Comparison of ENCODE assay signal across 15 cellular contexts in the genomic region with DNA sequence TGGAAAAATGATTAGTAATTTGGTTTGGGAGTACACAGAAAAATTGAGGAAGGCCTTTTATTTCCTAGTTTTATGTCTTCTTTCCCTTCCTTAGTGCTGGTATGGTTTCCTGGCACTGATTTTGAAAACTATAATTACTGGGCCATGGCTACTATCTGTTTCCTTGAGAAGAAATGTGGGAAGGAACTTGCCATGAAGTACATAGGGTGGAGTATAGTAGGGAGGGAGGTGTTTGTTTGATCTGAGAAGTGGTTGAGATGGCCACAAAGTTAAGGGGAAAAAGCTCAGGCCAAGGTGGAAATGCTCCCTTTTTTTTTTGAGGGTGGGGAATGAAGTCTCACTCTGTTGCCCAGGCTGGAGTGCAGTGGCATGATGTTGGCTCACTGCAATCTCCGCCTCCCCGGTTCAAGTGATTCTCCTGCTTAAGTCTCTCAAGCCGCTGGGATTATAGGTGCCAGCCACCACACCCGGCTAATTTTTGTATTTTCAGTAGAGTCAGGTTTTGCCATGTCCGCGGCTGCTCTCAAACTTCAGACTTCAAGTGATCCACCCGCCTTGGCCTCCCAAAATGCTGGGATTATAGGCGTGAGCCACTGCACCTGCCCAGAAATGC. TPM values are rescaled to one million over a fixed set of nuclear protein-coding genes. Genes with fewer than 3 reads are reported as not detected.
DNase-seq lines count a peak whose midpoint lies in the region; ATAC-seq and TF ChIP-seq lines count a peak whose summit lies in the region.
"Had no signal": no experiment of that assay in that cellular context is flagged by ENCODE, and none has a peak within 500 bp of the region (broad histone marks: within the 10 kb centered on the region; RNA-seq: fewer than 3 reads in every experiment).

No MANE protein-coding gene starts in this region.

- H3K27me3 ChIP-seq in left lung, result no peaks in the 10 kb centered on the region
- H3K27me3 ChIP-seq in transverse colon, result no peaks in the 10 kb centered on the region
- H3K27me3 ChIP-seq: dorsolateral prefrontal cortex had no signal

- H3K36me3 ChIP-seq in left lung (no peaks in the 10 kb centered on the region), transverse colon (no peaks in the 10 kb centered on the region)

- intact Hi-C loops in left lung (cut with DNase I) (loop anchor here in 1 of 2 donors (2.0 to 10.0 kb wide), 2 partner anchors 33 to 165 kb away; partner anchors contain the start of gene NUDT17), transverse colon (cut with DNase I; ENCODE audit: low total_unique reads) (loop anchor here (5.0 to 10.0 kb wide), 2 partner anchors 123 to 165 kb away; partner anchors contain the start of genes ANKRD35 and NUDT17)

- no peak for ATAC-seq in activated naive CD8-positive, alpha-beta T cell treated with anti-CD3 and anti-CD28 coated beads, Interleukin-2, amount 10 ng/mL, durations not matched to agents 7 days and 5 days (ENCODE audit: low read depth)
- ATAC-seq in activated naive CD8-positive, alpha-beta T cell treated with anti-CD3 and anti-CD28 coated beads, Interleukin-2, amount 50 U/mL, for 24 hours, result no peak
- ATAC-seq in left lung, result peak; percentile 80
- ATAC-seq in HG03378 (IDR thresholded peaks at IDR 0.05; ENCODE audit: unreplicated experiment), result no peak
- ATAC-seq in HG03095 (IDR thresholded peaks at IDR 0.05; ENCODE audit: unreplicated experiment), result no peak
- ATAC-seq: CD8-positive, alpha-beta T cell; naive thymus-derived CD4-positive, alpha-beta T cell; PC-3 had no signal

- TF ChIP-seq POLR2A in transverse colon (IDR thresholded peaks at IDR 0.05), result no peak

- H3K9me3 Mint-ChIP-seq in activated naive CD8-positive, alpha-beta T cell treated with anti-CD3 and anti-CD28 coated beads, Interleukin-2, amount 10 ng/mL, durations not matched to agents 7 days and 5 days, result no peaks in the 10 kb centered on the region
- no peaks in the 10 kb centered on the region for H3K9me3 Mint-ChIP-seq in activated naive CD8-positive, alpha-beta T cell treated with anti-CD3 and anti-CD28 coated beads, Interleukin-2, amount 50 U/mL, for 24 hours
- H3K9me3 Mint-ChIP-seq: CD8-positive, alpha-beta T cell; naive thymus-derived CD4-positive, alpha-beta T cell had no signal

- H3K4me3 ChIP-seq in left lung (no peak overlapping the region), transverse colon (no peak overlapping the region)
- H3K4me3 ChIP-seq: dorsolateral prefrontal cortex had no signal

- H3K4me1 ChIP-seq in left lung (peaks cover 0 to 63% of the 10 kb centered on the region in 2 donors), transverse colon (peaks cover 8 to 41% (median 20%) of the 10 kb centered on the region in 4 donors)

- WGBS in transverse colon (ENCODE audit: low coverage in 1 of 2), 2 donors, result 87 to 94% methylated on average over 3 to 8 of the region's 8 CpGs

- no peak for DNase-seq in activated naive CD8-positive, alpha-beta T cell treated with anti-CD3 and anti-CD28 coated beads, Interleukin-2, amount 10 ng/mL, durations not matched to agents 7 days and 5 days
- DNase-seq in activated naive CD8-positive, alpha-beta T cell treated with anti-CD3 and anti-CD28 coated beads, Interleukin-2, amount 50 U/mL, for 24 hours, result no peak
- DNase-seq in left lung, result peak in 1 of 2 donors; percentile 55
- no peak for DNase-seq in transverse colon
- DNase-seq: activated effector memory CD4-positive, alpha-beta T cell treated with anti-CD3 and anti-CD28 coated beads, Interleukin-2, amount 50 U/mL, for 16 hours; dorsolateral prefrontal cortex; naive thymus-derived CD4-positive, alpha-beta T cell; NCI-H187; NCI-H510A; PC-3 had no signal

- H3K4me1 Mint-ChIP-seq in activated naive CD8-positive, alpha-beta T cell treated with anti-CD3 and anti-CD28 coated beads, Interleukin-2, amount 10 ng/mL, durations not matched to agents 7 days and 5 days, result peaks cover 29% of the 10 kb centered on the region
- H3K4me1 Mint-ChIP-seq in activated naive CD8-positive, alpha-beta T cell treated with anti-CD3 and anti-CD28 coated beads, Interleukin-2, amount 50 U/mL, for 24 hours, result peaks cover 30% of the 10 kb centered on the region

- H3K27me3 Mint-ChIP-seq in activated naive CD8-positive, alpha-beta T cell treated with anti-CD3 and anti-CD28 coated beads, Interleukin-2, amount 10 ng/mL, durations not matched to agents 7 days and 5 days, result no peaks in the 10 kb centered on the region
- H3K27me3 Mint-ChIP-seq in activated naive CD8-positive, alpha-beta T cell treated with anti-CD3 and anti-CD28 coated beads, Interleukin-2, amount 50 U/mL, for 24 hours, result no peaks in the 10 kb centered on the region

- H3K9me3 ChIP-seq in left lung (no peaks in the 10 kb centered on the region), transverse colon (no peaks in the 10 kb centered on the region)

- peak overlapping the region; percentile 37 for H3K27ac Mint-ChIP-seq in activated naive CD8-positive, alpha-beta T cell treated with anti-CD3 and anti-CD28 coated beads, Interleukin-2, amount 10 ng/mL, durations not matched to agents 7 days and 5 days
- no peak overlapping the region for H3K27ac Mint-ChIP-seq in activated naive CD8-positive, alpha-beta T cell treated with anti-CD3 and anti-CD28 coated beads, Interleukin-2, amount 50 U/mL, for 24 hours
- H3K27ac Mint-ChIP-seq: CD8-positive, alpha-beta T cell had no signal

- peak overlapping the region; percentile 66 to 73 for H3K27ac ChIP-seq in left lung
- peak overlapping the region in 3 of 4 donors; percentile 12 to 37 (median 27) for H3K27ac ChIP-seq in transverse colon

- TF ChIP-seq EP300 in transverse colon (IDR thresholded peaks at IDR 0.05; ENCODE audit: low read depth), result no peak

- no peak overlapping the region for H3K4me3 Mint-ChIP-seq in activated naive CD8-positive, alpha-beta T cell treated with anti-CD3 and anti-CD28 coated beads, Interleukin-2, amount 10 ng/mL, durations not matched to agents 7 days and 5 days
- no peak overlapping the region for H3K4me3 Mint-ChIP-seq in activated naive CD8-positive, alpha-beta T cell treated with anti-CD3 and anti-CD28 coated beads, Interleukin-2, amount 50 U/mL, for 24 hours
- H3K4me3 Mint-ChIP-seq: CD8-positive, alpha-beta T cell; naive thymus-derived CD4-positive, alpha-beta T cell had no signal

- TF ChIP-seq CTCF in left lung (IDR thresholded peaks at IDR 0.05) (no peak), transverse colon (IDR thresholded peaks at IDR 0.05) (no peak)

- POLR2A ChIA-PET in activated naive CD8-positive, alpha-beta T cell treated with anti-CD3 and anti-CD28 coated beads, Interleukin-2, amount 10 ng/mL, durations not matched to agents 7 days and 5 days (lab: Charles Lee), result interaction anchor here (0.6 to 0.9 kb wide), 2 partner anchors 24 to 33 kb away, joined by 3 read pairs; no protein-coding TSS in a partner anchor

- in situ Hi-C loops in transverse colon (cut with MboI; ENCODE audit: low pct_ligation_motif_present in 1 of 4, low pct_unique_long_range_greater_than_20kb in 1 of 4, low sequenced_read_pairs in 3 of 4), result loop anchor here in 3 of 4 donors (5.0 to 25.0 kb wide), 2 partner anchors 33 to 123 kb away; partner anchors contain the start of gene ANKRD35 (in 1 of the 3)

- no peaks in the 10 kb centered on the region for H3K36me3 Mint-ChIP-seq in activated naive CD8-positive, alpha-beta T cell treated with anti-CD3 and anti-CD28 coated beads, Interleukin-2, amount 10 ng/mL, durations not matched to agents 7 days and 5 days
- no peaks in the 10 kb centered on the region for H3K36me3 Mint-ChIP-seq in activated naive CD8-positive, alpha-beta T cell treated with anti-CD3 and anti-CD28 coated beads, Interleukin-2, amount 50 U/mL, for 24 hours (ENCODE audit: low read depth)
- H3K36me3 Mint-ChIP-seq: CD8-positive, alpha-beta T cell; naive thymus-derived CD4-positive, alpha-beta T cell had no signal

RNA-seq across cellular contexts. Expression of gene HJV, which starts 11.3 kb away (rescaled TPM):
- total RNA-seq in activated naive CD8-positive, alpha-beta T cell treated with anti-CD3 and anti-CD28 coated beads, Interleukin-2, amount 10 ng/mL, durations not matched to agents 7 days and 5 days, result not detected
- total RNA-seq in left lung (not detected), transverse colon (under 1 TPM in 1 of 4 donors, not detected in 3; 0.27 TPM)
- total RNA-seq: CD8-positive, alpha-beta T cell; M059J; naive thymus-derived CD4-positive, alpha-beta T cell; PC-3; pulmonary artery endothelial cell had no signal

RNA-seq across cellular contexts. Expression of gene TXNIP, which starts 13.9 kb away (rescaled TPM):
- total RNA-seq in activated naive CD8-positive, alpha-beta T cell treated with anti-CD3 and anti-CD28 coated beads, Interleukin-2, amount 10 ng/mL, durations not matched to agents 7 days and 5 days, result 100 to 1,000 TPM; 678 to 725 TPM
- total RNA-seq in left lung (100 to 1,000 TPM; 380 to 422 TPM), transverse colon (1,000 to 10,000 TPM in 2 of 4 donors, 100 to 1,000 TPM in 2; 296 to 2,602 (median 982) TPM)

RNA-seq across cellular contexts. Expression of gene POLR3GL, which starts 45.7 kb away (rescaled TPM):
- total RNA-seq in activated naive CD8-positive, alpha-beta T cell treated with anti-CD3 and anti-CD28 coated beads, Interleukin-2, amount 10 ng/mL, durations not matched to agents 7 days and 5 days, result 10 to 100 TPM; 32.6 to 34.9 TPM
- 10 to 100 TPM; 19.6 to 20.8 TPM for total RNA-seq in left lung
- 10 to 100 TPM in 3 of 4 donors, 1 to 10 TPM in 1; 1.2 to 23.7 (median 14.4) TPM for total RNA-seq in transverse colon

RNA-seq across cellular contexts. Expression of gene ANKRD34A, which starts 45.9 kb away (rescaled TPM):
- 1 to 10 TPM; 2.2 to 2.8 TPM for total RNA-seq in activated naive CD8-positive, alpha-beta T cell treated with anti-CD3 and anti-CD28 coated beads, Interleukin-2, amount 10 ng/mL, durations not matched to agents 7 days and 5 days
- 1 to 10 TPM in 1 of 2 donors, under 1 TPM in 1; 0.82 to 1.2 TPM for total RNA-seq in left lung
- total RNA-seq in transverse colon, result 1 to 10 TPM in 1 of 4 donors, under 1 TPM in 2, not detected in 1; 0.41 to 4.1 (median 0.64) TPM

RNA-seq across cellular contexts. Expression of gene LIX1L, which starts 52.4 kb away (rescaled TPM):
- total RNA-seq in activated naive CD8-positive, alpha-beta T cell treated with anti-CD3 and anti-CD28 coated beads, Interleukin-2, amount 10 ng/mL, durations not matched to agents 7 days and 5 days, result 10 to 100 TPM; 54.0 to 57.5 TPM
- total RNA-seq in left lung (10 to 100 TPM; 28.9 to 32.0 TPM), transverse colon (10 to 100 TPM in 2 of 4 donors, 1 to 10 TPM in 2; 7.2 to 12.5 (median 9.8) TPM)
